8 cellular contexts compared by ENCODE assay signal in the genomic region with DNA sequence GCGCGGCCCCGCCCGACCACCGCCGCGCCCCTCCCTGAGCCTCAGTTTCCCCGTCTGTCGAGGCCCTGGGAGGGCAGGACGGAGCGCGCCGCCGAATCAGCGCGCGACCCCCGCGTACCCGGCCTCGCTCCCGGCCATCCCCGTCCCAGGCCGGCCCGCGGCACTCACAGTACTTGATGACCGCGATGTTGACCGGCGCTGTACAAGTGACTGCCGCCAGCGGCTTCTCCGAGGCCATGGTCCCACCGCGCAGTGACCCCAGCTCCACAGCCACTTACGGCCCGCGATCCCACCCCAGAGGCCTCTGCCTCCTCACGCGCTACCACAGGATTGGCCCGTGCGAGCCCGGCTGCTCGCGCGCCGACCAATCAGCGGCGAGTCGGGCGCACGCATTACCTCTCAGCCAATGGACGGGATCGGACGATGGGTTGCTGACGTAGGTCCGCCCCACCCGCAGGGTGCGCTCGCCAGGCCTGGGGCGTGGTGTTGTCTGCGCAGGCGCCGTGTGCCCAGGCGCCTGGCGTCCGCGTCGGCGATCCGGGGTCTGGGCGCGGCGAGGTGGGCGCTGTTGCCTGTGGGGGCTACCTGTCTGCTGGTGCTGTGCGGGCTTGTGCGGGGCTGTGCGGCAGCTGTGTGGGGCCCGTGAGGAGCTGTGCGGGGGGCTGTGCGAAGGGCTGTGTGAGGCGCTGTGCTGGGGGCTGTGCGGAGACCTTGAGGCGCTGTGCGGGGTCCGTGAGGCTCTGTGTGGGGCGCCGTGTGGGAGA. TPM values are rescaled to one million over a fixed set of nuclear protein-coding genes. Genes with fewer than 3 reads are reported as not detected.
A peak's percentile ranks its signal among the peaks of the same experiment; 100 is the strongest.
DNase-seq lines count a peak whose midpoint lies in the region; TF ChIP-seq lines count a peak whose summit lies in the region.

Gene MVD (minus strand): TSS at position 249 of the 764 bp plus-strand sequence. CDS start 11 bp downstream, at position 238.

- peak; percentile 5 for TF ChIP-seq CTCF in HFF-Myc (IDR thresholded peaks at IDR 0.05; ENCODE audit: low read depth, low read length, missing control alignments)
- TF ChIP-seq CTCF in SK-N-SH (IDR thresholded peaks at IDR 0.05), result no peak
- TF ChIP-seq CTCF in suprapubic skin (IDR thresholded peaks at IDR 0.05), result no peak

- TF ChIP-seq EP300 in SK-N-SH (IDR thresholded peaks at IDR 0.05; ENCODE audit: borderline replicate concordance in 1 of 2, low read depth in 1 of 2, low read length in 1 of 2) (no peak), suprapubic skin (IDR thresholded peaks at IDR 0.05) (no peak)

- H3F3A ChIP-seq in SK-N-SH (replicated peaks; ENCODE audit: insufficient read depth), result peaks cover 4% of the 10 kb centered on the region

- H2AFZ ChIP-seq in SK-N-SH (ENCODE audit: low read depth), result peak within 1 kb of the TSS; percentile 98

- H3K4me1 ChIP-seq in SK-N-SH (ENCODE audit: control insufficient read depth in 1 of 2, insufficient read depth in 2 of 2, low read depth in 1 of 2, low read length in 1 of 2) (peaks cover 0 to 5% of the 10 kb centered on the region in 2 experiments; a peak in 1 of 4 replicates), suprapubic skin (peaks cover 23% of the 10 kb centered on the region)

- peak; percentile 18 to 82 for TF ChIP-seq POLR2A in suprapubic skin (IDR thresholded peaks at IDR 0.05)

- H3K9ac ChIP-seq in SK-N-SH, result peak within 1 kb of the TSS; percentile 82

- under 1% methylated on average over 27 of the region's 88 CpGs for WGBS in SK-N-SH (ENCODE audit: low lambda C conversion rate)
- 5% methylated on average over 7 of the region's 88 CpGs for WGBS in suprapubic skin

- H3K4me2 ChIP-seq in SK-N-SH, result peak within 1 kb of the TSS; percentile 99

- peak; percentile 92 for DNase-seq in GM04504 (ENCODE audit: low read depth)
- peak; percentile 89 for DNase-seq in HFF-Myc (ENCODE audit: extremely low read depth, low read depth)
- peak; percentile 98 for DNase-seq in NAMALWA (ENCODE audit: low spot score)
- DNase-seq in SK-N-SH, result peak; percentile 100
- peak; percentile 96 for DNase-seq in activated naive CD4-positive, alpha-beta T cell treated with anti-CD3 and anti-CD28 coated beads, Interleukin-2, amount 50 U/mL, for 16 hours
- DNase-seq in germinal center (ENCODE audit: low spot score), result peak; percentile 100
- peak; percentile 79 to 99 (median 96) for DNase-seq in nucleus accumbens (lab: John Stamatoyannopoulos, UW)
- peak; percentile 97 to 99 for DNase-seq in suprapubic skin (ENCODE audit: low spot score in 2 of 2)

- CTCF ChIA-PET in SK-N-SH (lab: Yijun Ruan, JAX), result interaction anchor here (0.6 to 1.4 kb wide), 6 partner anchors 8 to 104 kb away, joined by 3 to 6 read pairs (median 4); partner anchors contain the start of gene CYBA

- H3K79me2 ChIP-seq in SK-N-SH (ENCODE audit: insufficient read depth), result peaks cover 11% of the 10 kb centered on the region

- H3K27me3 ChIP-seq in SK-N-SH (ENCODE audit: insufficient read depth) (no peaks in the 10 kb centered on the region), suprapubic skin (no peaks in the 10 kb centered on the region)

- H4K20me1 ChIP-seq in SK-N-SH (ENCODE audit: insufficient read depth), result no peaks in the 10 kb centered on the region

- POLR2A ChIA-PET in SK-N-SH (lab: Yijun Ruan, JAX), result interaction anchor here (0.6 to 1.0 kb wide), 2 partner anchors 34 to 198 kb away, joined by 3 read pairs; no protein-coding TSS in a partner anchor

- peak within 1 kb of the TSS; percentile 83 for H3K4me3 ChIP-seq in HFF-Myc (replicated peaks; ENCODE audit: low read depth, low read length)
- peak within 1 kb of the TSS; percentile 82 to 92 for H3K4me3 ChIP-seq in SK-N-SH (ENCODE audit: low read depth in 2 of 2, low read length in 1 of 2)
- peak within 1 kb of the TSS; percentile 96 for H3K4me3 ChIP-seq in suprapubic skin

- no peaks in the 10 kb centered on the region for H3K9me2 ChIP-seq in SK-N-SH

- no peaks in the 10 kb centered on the region for H3K9me3 ChIP-seq in SK-N-SH
- no peaks in the 10 kb centered on the region for H3K9me3 ChIP-seq in suprapubic skin

- TF ChIP-seq RAD21 in SK-N-SH (IDR thresholded peaks at IDR 0.05; ENCODE audit: low read length), result no peak

- H3K36me3 ChIP-seq in SK-N-SH (replicated peaks in 1 of 2; ENCODE audit: control insufficient read depth in 1 of 2, insufficient read depth in 2 of 2, low read length in 1 of 2), result no peaks in the 10 kb centered on the region
- no peaks in the 10 kb centered on the region for H3K36me3 ChIP-seq in suprapubic skin

- H3K27ac ChIP-seq in SK-N-SH (ENCODE audit: low read depth in 2 of 2, low read length in 1 of 2) (peak within 1 kb of the TSS in 1 of 2 experiments; percentile 74; a peak in 1 of 4 replicates), suprapubic skin (peak within 1 kb of the TSS; percentile 75)

TF ChIP-seq in SK-N-SH, 30 proteins besides CTCF, POLR2A, EP300 and RAD21:
- TF ChIP-seq, protein P1, sequence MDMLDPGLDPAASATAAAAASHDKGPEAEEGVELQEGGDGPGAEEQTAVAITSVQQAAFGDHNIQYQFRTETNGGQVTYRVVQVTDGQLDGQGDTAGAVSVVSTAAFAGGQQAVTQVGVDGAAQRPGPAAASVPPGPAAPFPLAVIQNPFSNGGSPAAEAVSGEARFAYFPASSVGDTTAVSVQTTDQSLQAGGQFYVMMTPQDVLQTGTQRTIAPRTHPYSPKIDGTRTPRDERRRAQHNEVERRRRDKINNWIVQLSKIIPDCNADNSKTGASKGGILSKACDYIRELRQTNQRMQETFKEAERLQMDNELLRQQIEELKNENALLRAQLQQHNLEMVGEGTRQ (IDR thresholded peaks at IDR 0.05; ENCODE audit: borderline replicate concordance, low read depth, low read length), result no peak
- TF ChIP-seq, protein P2, sequence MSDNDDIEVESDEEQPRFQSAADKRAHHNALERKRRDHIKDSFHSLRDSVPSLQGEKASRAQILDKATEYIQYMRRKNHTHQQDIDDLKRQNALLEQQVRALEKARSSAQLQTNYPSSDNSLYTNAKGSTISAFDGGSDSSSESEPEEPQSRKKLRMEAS (IDR thresholded peaks at IDR 0.05; ENCODE audit: low read depth), result peak; percentile 60
- peak; percentile 90 for TF ChIP-seq RFX5 (IDR thresholded peaks at IDR 0.05; ENCODE audit: low read length)
- peak; percentile 84 for TF ChIP-seq ELF1 (IDR thresholded peaks at IDR 0.05)
- TF ChIP-seq MXI1 (IDR thresholded peaks at IDR 0.05; ENCODE audit: low read depth, low read length), result peak; percentile 64; the same call in 1 of the 2 replicates
- TF ChIP-seq, protein P3, sequence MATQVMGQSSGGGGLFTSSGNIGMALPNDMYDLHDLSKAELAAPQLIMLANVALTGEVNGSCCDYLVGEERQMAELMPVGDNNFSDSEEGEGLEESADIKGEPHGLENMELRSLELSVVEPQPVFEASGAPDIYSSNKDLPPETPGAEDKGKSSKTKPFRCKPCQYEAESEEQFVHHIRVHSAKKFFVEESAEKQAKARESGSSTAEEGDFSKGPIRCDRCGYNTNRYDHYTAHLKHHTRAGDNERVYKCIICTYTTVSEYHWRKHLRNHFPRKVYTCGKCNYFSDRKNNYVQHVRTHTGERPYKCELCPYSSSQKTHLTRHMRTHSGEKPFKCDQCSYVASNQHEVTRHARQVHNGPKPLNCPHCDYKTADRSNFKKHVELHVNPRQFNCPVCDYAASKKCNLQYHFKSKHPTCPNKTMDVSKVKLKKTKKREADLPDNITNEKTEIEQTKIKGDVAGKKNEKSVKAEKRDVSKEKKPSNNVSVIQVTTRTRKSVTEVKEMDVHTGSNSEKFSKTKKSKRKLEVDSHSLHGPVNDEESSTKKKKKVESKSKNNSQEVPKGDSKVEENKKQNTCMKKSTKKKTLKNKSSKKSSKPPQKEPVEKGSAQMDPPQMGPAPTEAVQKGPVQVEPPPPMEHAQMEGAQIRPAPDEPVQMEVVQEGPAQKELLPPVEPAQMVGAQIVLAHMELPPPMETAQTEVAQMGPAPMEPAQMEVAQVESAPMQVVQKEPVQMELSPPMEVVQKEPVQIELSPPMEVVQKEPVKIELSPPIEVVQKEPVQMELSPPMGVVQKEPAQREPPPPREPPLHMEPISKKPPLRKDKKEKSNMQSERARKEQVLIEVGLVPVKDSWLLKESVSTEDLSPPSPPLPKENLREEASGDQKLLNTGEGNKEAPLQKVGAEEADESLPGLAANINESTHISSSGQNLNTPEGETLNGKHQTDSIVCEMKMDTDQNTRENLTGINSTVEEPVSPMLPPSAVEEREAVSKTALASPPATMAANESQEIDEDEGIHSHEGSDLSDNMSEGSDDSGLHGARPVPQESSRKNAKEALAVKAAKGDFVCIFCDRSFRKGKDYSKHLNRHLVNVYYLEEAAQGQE (IDR thresholded peaks at IDR 0.05; ENCODE audit: low read depth, low read length), result 0 out of 2 replicates have a peak, but pooled peaks have one; percentile 24
- peak; percentile 57 for TF ChIP-seq TAF1 (IDR thresholded peaks at IDR 0.05; ENCODE audit: borderline replicate concordance, low read depth, low read length)
- peak; percentile 81 for TF ChIP-seq IRF3 (IDR thresholded peaks at IDR 0.05; ENCODE audit: low read depth, low read length)
- TF ChIP-seq GABPA (IDR thresholded peaks at IDR 0.05; ENCODE audit: low read depth), result no peak
- peak; percentile 73 for TF ChIP-seq POLR2AphosphoS5 (IDR thresholded peaks at IDR 0.05; ENCODE audit: low read depth, low read length)
- no peak for TF ChIP-seq JUND (IDR thresholded peaks at IDR 0.05)
- TF ChIP-seq CHD2 (IDR thresholded peaks at IDR 0.05; ENCODE audit: low read length, partially characterized antibody), result peak; percentile 89
- TF ChIP-seq NRF1 (IDR thresholded peaks at IDR 0.05; ENCODE audit: low read depth, low read length), result peak; percentile 76
- no peak for TF ChIP-seq GATA2 (CRISPR knock-in tag; IDR thresholded peaks at IDR 0.05)

RNA-seq across cellular contexts. Expression of gene MVD, which starts in this region (rescaled TPM):
- 14.7 and 15.7 TPM in 2 replicates for polyA plus RNA-seq in SK-N-SH (2012; rRNA removed)
- polyA plus RNA-seq in SK-N-SH (2012; cell fraction: cytosol; rRNA removed), result 4.4 and 8.4 TPM in 2 replicates
- polyA plus RNA-seq in SK-N-SH (2012; cell fraction: nucleus; rRNA removed), result 42.1 and 57.2 TPM in 2 replicates
- total RNA-seq in suprapubic skin, result 10 to 100 TPM; 18.9 to 77.6 (median 44.7) TPM
